ENCODE assay signal across 1 cellular context in genomic region chr1:57464756-57465155, GRCh38.
TF ChIP-seq lines count a peak whose summit lies in the region.

No MANE protein-coding gene starts in this region.

TF ChIP-seq in HepG2, 621 proteins besides CTCF, POLR2A, EP300 and RAD21 (continued from another document and continues in another):
- TF ChIP-seq RERE (CRISPR knock-in tag; IDR thresholded peaks at IDR 0.05; ENCODE audit: low read depth) = peak; percentile 95
- peak; percentile 90 for TF ChIP-seq CREM (IDR thresholded peaks at IDR 0.05)
- TF ChIP-seq CREM (CRISPR knock-in tag; IDR thresholded peaks at IDR 0.05) = no peak
- TF ChIP-seq ZFP36 (IDR thresholded peaks at IDR 0.05; ENCODE audit: borderline replicate concordance, low read depth, low read length, partially characterized antibody) = no peak
- TF ChIP-seq HDAC1 (CRISPR knock-in tag; IDR thresholded peaks at IDR 0.05) = peak; percentile 84
- peak; percentile 68; the same call in 1 of the 2 replicates for TF ChIP-seq ZNF512B (CRISPR knock-in tag; IDR thresholded peaks at IDR 0.05; ENCODE audit: borderline replicate concordance)
- peak; percentile 100 for TF ChIP-seq SP5 (CRISPR knock-in tag; IDR thresholded peaks at IDR 0.05; ENCODE audit: borderline replicate concordance, low read depth)
- TF ChIP-seq NPAS2 (CRISPR knock-in tag; IDR thresholded peaks at IDR 0.05; ENCODE audit: borderline replicate concordance) = no peak
- no peak for TF ChIP-seq ZNF296 (CRISPR knock-in tag; conservative IDR thresholded peaks at IDR 0.05)
- no peak for TF ChIP-seq BHLHE40 (IDR thresholded peaks at IDR 0.05; ENCODE audit: low read length)
- no peak for TF ChIP-seq CENPBD1 (CRISPR knock-in tag; IDR thresholded peaks at IDR 0.05; ENCODE audit: borderline replicate concordance, low read depth)
- TF ChIP-seq ZNF335 (CRISPR knock-in tag; IDR thresholded peaks at IDR 0.05) = no peak
- TF ChIP-seq POLR2G (IDR thresholded peaks at IDR 0.05; ENCODE audit: low read depth, low read length) = no peak
- TF ChIP-seq KMT2B (CRISPR knock-in tag; IDR thresholded peaks at IDR 0.05) = 0 out of 2 replicates have a peak, but pooled peaks have one; percentile 42
- TF ChIP-seq ZNF124 (CRISPR knock-in tag; IDR thresholded peaks at IDR 0.05) = 0 out of 2 replicates have a peak, but pooled peaks have one; percentile 59
- TF ChIP-seq STAG1 (CRISPR knock-in tag; IDR thresholded peaks at IDR 0.05) = peak; percentile 15; the same call in 1 of the 2 replicates
- TF ChIP-seq FOXA3 (CRISPR knock-in tag; IDR thresholded peaks at IDR 0.05) = peak; percentile 94
- TF ChIP-seq RORA (CRISPR knock-in tag; IDR thresholded peaks at IDR 0.05) = no peak; the same call in 1 of the 2 replicates
- no peak for TF ChIP-seq PRPF4 (IDR thresholded peaks at IDR 0.05; ENCODE audit: low read depth, low read length, poor library complexity, severe bottlenecking)
- peak; percentile 94 for TF ChIP-seq ARID5B (CRISPR knock-in tag; IDR thresholded peaks at IDR 0.05)
- TF ChIP-seq TCF7 (IDR thresholded peaks at IDR 0.05; ENCODE audit: low read depth) = peak; percentile 91
- no peak for TF ChIP-seq ZNF253 (CRISPR knock-in tag; IDR thresholded peaks at IDR 0.05; ENCODE audit: borderline replicate concordance)
- TF ChIP-seq ARID2 (CRISPR knock-in tag; IDR thresholded peaks at IDR 0.05; ENCODE audit: borderline replicate concordance) = no peak
- TF ChIP-seq HNRNPK (IDR thresholded peaks at IDR 0.05; ENCODE audit: low read depth, low read length, poor library complexity, severe bottlenecking) = no peak
- peak; percentile 33; the same call in 1 of the 2 replicates for TF ChIP-seq ZBTB25 (CRISPR knock-in tag; IDR thresholded peaks at IDR 0.05)
- no peak for TF ChIP-seq SMYD3 (CRISPR knock-in tag; IDR thresholded peaks at IDR 0.05)
- TF ChIP-seq PAXIP1 (CRISPR knock-in tag; conservative IDR thresholded peaks at IDR 0.05) = peak; percentile 85
- TF ChIP-seq ZNF800 (CRISPR knock-in tag; IDR thresholded peaks at IDR 0.05) = peak; percentile 57; the same call in 1 of the 2 replicates
- TF ChIP-seq FLYWCH1 (CRISPR knock-in tag; IDR thresholded peaks at IDR 0.05) = no peak
- no peak for TF ChIP-seq ZNF333 (CRISPR knock-in tag; IDR thresholded peaks at IDR 0.05; ENCODE audit: borderline replicate concordance)
- TF ChIP-seq NFYC (CRISPR knock-in tag; IDR thresholded peaks at IDR 0.05) = 0 out of 2 replicates have a peak, but pooled peaks have one; percentile 27
- TF ChIP-seq RCOR2 (CRISPR knock-in tag; IDR thresholded peaks at IDR 0.05) = peak; percentile 71
- no peak for TF ChIP-seq ZNF234 (CRISPR knock-in tag; conservative IDR thresholded peaks at IDR 0.05)
- no peak for TF ChIP-seq NFATC3 (CRISPR knock-in tag; IDR thresholded peaks at IDR 0.05)
- TF ChIP-seq SIX1 (CRISPR knock-in tag; IDR thresholded peaks at IDR 0.05; ENCODE audit: borderline replicate concordance) = peak; percentile 93
- TF ChIP-seq MEF2D (CRISPR knock-in tag; IDR thresholded peaks at IDR 0.05) = no peak
- TF ChIP-seq NFIC (IDR thresholded peaks at IDR 0.05; ENCODE audit: low read length) = peak; percentile 93
- peak; percentile 66 for TF ChIP-seq CEBPG (CRISPR knock-in tag; IDR thresholded peaks at IDR 0.05)
- no peak for TF ChIP-seq ZMAT3 (CRISPR knock-in tag; conservative IDR thresholded peaks at IDR 0.05)
- peak; percentile 52; the same call in 1 of the 2 replicates for TF ChIP-seq ZNF317 (CRISPR knock-in tag; IDR thresholded peaks at IDR 0.05)
- no peak for TF ChIP-seq ZNF430 (CRISPR knock-in tag; IDR thresholded peaks at IDR 0.05)
- TF ChIP-seq ZNF75D (CRISPR knock-in tag; IDR thresholded peaks at IDR 0.05; ENCODE audit: borderline replicate concordance) = no peak
- peak; percentile 80 for TF ChIP-seq NR2F6 (IDR thresholded peaks at IDR 0.05)
- peak; percentile 33; the same call in 1 of the 2 replicates for TF ChIP-seq NR2F6 (CRISPR knock-in tag; IDR thresholded peaks at IDR 0.05)
- TF ChIP-seq MTA1 (CRISPR knock-in tag; IDR thresholded peaks at IDR 0.05; ENCODE audit: borderline replicate concordance) = no peak
- no peak for TF ChIP-seq NRL (CRISPR knock-in tag; IDR thresholded peaks at IDR 0.05; ENCODE audit: borderline replicate concordance)
